2 cellular contexts compared by ENCODE assay signal in the genomic region with DNA sequence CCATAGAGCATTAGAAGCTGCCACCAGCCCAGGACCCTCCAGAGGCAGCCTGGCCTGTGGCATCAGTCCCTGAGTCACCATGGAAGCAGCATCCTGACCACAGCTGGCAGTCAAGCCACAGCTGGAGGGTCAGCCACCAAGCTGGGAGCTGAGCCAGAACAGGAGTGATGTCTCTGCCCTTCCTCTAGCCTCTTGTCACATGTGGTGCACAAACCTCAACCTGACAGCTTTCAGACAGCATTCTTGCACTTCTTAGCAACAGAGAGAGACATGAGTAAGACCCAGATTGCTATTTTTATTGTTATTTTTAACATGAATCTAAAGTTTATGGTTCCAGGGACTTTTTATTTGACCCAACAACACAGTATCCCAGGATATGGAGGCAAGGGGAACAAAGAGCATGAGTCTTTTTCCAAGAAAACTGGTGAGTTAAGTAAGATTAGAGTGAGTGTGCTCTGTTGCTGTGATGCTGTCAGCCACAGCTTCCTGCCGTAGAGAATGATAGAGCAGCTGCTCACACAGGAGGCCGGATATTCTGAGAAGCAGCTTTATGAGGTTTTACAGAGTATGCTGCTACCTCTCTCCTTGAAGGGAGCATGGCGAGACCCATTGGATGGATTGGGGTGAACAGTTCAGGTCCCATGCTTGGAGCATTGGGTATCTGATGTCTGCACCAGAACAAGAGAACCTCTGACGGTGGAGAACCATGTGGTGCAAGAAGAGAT.
TF ChIP-seq lines count a peak whose summit lies in the region.

No MANE protein-coding gene starts in this region.

TF ChIP-seq in SK-N-SH treated with all-trans-retinoic acid at 6 μM for 48 hours, 23 proteins besides CTCF, POLR2A, EP300 and RAD21 (continued from another document):
- TF ChIP-seq, protein P1, sequence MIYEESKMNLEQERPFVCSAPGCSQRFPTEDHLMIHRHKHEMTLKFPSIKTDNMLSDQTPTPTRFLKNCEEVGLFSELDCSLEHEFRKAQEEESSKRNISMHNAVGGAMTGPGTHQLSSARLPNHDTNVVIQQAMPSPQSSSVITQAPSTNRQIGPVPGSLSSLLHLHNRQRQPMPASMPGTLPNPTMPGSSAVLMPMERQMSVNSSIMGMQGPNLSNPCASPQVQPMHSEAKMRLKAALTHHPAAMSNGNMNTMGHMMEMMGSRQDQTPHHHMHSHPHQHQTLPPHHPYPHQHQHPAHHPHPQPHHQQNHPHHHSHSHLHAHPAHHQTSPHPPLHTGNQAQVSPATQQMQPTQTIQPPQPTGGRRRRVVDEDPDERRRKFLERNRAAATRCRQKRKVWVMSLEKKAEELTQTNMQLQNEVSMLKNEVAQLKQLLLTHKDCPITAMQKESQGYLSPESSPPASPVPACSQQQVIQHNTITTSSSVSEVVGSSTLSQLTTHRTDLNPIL (CRISPR knock-in tag; IDR thresholded peaks at IDR 0.05; ENCODE audit: low read depth), result no peak
- no peak for TF ChIP-seq OSR1 (CRISPR knock-in tag; IDR thresholded peaks at IDR 0.05)
- TF ChIP-seq ISL1 (CRISPR knock-in tag; IDR thresholded peaks at IDR 0.05), result no peak
- no peak for TF ChIP-seq TOX (CRISPR knock-in tag; IDR thresholded peaks at IDR 0.05; ENCODE audit: borderline replicate concordance)
- TF ChIP-seq, protein P2, sequence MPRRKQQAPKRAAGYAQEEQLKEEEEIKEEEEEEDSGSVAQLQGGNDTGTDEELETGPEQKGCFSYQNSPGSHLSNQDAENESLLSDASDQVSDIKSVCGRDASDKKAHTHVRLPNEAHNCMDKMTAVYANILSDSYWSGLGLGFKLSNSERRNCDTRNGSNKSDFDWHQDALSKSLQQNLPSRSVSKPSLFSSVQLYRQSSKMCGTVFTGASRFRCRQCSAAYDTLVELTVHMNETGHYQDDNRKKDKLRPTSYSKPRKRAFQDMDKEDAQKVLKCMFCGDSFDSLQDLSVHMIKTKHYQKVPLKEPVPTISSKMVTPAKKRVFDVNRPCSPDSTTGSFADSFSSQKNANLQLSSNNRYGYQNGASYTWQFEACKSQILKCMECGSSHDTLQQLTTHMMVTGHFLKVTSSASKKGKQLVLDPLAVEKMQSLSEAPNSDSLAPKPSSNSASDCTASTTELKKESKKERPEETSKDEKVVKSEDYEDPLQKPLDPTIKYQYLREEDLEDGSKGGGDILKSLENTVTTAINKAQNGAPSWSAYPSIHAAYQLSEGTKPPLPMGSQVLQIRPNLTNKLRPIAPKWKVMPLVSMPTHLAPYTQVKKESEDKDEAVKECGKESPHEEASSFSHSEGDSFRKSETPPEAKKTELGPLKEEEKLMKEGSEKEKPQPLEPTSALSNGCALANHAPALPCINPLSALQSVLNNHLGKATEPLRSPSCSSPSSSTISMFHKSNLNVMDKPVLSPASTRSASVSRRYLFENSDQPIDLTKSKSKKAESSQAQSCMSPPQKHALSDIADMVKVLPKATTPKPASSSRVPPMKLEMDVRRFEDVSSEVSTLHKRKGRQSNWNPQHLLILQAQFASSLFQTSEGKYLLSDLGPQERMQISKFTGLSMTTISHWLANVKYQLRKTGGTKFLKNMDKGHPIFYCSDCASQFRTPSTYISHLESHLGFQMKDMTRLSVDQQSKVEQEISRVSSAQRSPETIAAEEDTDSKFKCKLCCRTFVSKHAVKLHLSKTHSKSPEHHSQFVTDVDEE (CRISPR knock-in tag; IDR thresholded peaks at IDR 0.05), result no peak
TF ChIP-seq in SK-N-SH treated with all-trans-retinoic acid at 6 μM for 48 hours: peak in this region for 0.

TF ChIP-seq in GM12878, 131 proteins besides CTCF, POLR2A, EP300 and RAD21 (continued from another document and continues in another):
- TF ChIP-seq NFYA (IDR thresholded peaks at IDR 0.05; ENCODE audit: borderline replicate concordance, low read depth, low read length) (no peak), TCF3 (IDR thresholded peaks at IDR 0.05; ENCODE audit: borderline replicate concordance, insufficient read depth, low read depth, low read length) (peak; percentile 85; the same call in 1 of the 2 replicates), JUNB (IDR thresholded peaks at IDR 0.05) (peak; percentile 24; the same call in 1 of the 2 replicates), MEF2A (IDR thresholded peaks at IDR 0.05; ENCODE audit: insufficient read depth, low read depth, low read length) (0 out of 2 replicates have a peak, but pooled peaks have one; percentile 45), STAT3 (IDR thresholded peaks at IDR 0.05; ENCODE audit: low read depth, low read length) (no peak), RUNX3 (IDR thresholded peaks at IDR 0.05; ENCODE audit: low read length) (peak; percentile 90), BCL11A (IDR thresholded peaks at IDR 0.05; ENCODE audit: low read depth, low read length) (0 out of 2 replicates have a peak, but pooled peaks have one; percentile 4), SIN3A (IDR thresholded peaks at IDR 0.05; ENCODE audit: low read depth, low read length) (peak; percentile 47; the same call in 1 of the 2 replicates), IRF4 (IDR thresholded peaks at IDR 0.05; ENCODE audit: low read depth, low read length) (peak; percentile 63; the same call in 1 of the 2 replicates), SMC3 (IDR thresholded peaks at IDR 0.05; ENCODE audit: borderline replicate concordance, low read length) (peak; percentile 20; the same call in 1 of the 2 replicates), BHLHE40 (IDR thresholded peaks at IDR 0.05; ENCODE audit: borderline replicate concordance in 1 of 2, low read depth in 2 of 2, low read length in 1 of 2) (peak; percentile 58 to 62; a peak in 3 of 4 replicates), CREM (IDR thresholded peaks at IDR 0.05; ENCODE audit: low read depth) (0 out of 2 replicates have a peak, but pooled peaks have one; percentile 12), HDGF (IDR thresholded peaks at IDR 0.05) (no peak), SMAD5 (IDR thresholded peaks at IDR 0.05; ENCODE audit: low read depth) (no peak), MEF2B (IDR thresholded peaks at IDR 0.05; ENCODE audit: partially characterized antibody, poor library complexity, severe bottlenecking) (peak; percentile 23), MTA2 (IDR thresholded peaks at IDR 0.05; ENCODE audit: low read depth) (no peak; the same call in 1 of the 2 replicates), TCF7 (IDR thresholded peaks at IDR 0.05; ENCODE audit: borderline replicate concordance) (no peak), KDM1A (IDR thresholded peaks at IDR 0.05; ENCODE audit: borderline replicate concordance) (no peak)
- TF ChIP-seq, protein P3, sequence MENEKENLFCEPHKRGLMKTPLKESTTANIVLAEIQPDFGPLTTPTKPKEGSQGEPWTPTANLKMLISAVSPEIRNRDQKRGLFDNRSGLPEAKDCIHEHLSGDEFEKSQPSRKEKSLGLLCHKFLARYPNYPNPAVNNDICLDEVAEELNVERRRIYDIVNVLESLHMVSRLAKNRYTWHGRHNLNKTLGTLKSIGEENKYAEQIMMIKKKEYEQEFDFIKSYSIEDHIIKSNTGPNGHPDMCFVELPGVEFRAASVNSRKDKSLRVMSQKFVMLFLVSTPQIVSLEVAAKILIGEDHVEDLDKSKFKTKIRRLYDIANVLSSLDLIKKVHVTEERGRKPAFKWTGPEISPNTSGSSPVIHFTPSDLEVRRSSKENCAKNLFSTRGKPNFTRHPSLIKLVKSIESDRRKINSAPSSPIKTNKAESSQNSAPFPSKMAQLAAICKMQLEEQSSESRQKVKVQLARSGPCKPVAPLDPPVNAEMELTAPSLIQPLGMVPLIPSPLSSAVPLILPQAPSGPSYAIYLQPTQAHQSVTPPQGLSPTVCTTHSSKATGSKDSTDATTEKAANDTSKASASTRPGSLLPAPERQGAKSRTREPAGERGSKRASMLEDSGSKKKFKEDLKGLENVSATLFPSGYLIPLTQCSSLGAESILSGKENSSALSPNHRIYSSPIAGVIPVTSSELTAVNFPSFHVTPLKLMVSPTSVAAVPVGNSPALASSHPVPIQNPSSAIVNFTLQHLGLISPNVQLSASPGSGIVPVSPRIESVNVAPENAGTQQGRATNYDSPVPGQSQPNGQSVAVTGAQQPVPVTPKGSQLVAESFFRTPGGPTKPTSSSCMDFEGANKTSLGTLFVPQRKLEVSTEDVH (IDR thresholded peaks at IDR 0.05; ENCODE audit: low read depth, partially characterized antibody), result no peak
- TF ChIP-seq, protein P4, sequence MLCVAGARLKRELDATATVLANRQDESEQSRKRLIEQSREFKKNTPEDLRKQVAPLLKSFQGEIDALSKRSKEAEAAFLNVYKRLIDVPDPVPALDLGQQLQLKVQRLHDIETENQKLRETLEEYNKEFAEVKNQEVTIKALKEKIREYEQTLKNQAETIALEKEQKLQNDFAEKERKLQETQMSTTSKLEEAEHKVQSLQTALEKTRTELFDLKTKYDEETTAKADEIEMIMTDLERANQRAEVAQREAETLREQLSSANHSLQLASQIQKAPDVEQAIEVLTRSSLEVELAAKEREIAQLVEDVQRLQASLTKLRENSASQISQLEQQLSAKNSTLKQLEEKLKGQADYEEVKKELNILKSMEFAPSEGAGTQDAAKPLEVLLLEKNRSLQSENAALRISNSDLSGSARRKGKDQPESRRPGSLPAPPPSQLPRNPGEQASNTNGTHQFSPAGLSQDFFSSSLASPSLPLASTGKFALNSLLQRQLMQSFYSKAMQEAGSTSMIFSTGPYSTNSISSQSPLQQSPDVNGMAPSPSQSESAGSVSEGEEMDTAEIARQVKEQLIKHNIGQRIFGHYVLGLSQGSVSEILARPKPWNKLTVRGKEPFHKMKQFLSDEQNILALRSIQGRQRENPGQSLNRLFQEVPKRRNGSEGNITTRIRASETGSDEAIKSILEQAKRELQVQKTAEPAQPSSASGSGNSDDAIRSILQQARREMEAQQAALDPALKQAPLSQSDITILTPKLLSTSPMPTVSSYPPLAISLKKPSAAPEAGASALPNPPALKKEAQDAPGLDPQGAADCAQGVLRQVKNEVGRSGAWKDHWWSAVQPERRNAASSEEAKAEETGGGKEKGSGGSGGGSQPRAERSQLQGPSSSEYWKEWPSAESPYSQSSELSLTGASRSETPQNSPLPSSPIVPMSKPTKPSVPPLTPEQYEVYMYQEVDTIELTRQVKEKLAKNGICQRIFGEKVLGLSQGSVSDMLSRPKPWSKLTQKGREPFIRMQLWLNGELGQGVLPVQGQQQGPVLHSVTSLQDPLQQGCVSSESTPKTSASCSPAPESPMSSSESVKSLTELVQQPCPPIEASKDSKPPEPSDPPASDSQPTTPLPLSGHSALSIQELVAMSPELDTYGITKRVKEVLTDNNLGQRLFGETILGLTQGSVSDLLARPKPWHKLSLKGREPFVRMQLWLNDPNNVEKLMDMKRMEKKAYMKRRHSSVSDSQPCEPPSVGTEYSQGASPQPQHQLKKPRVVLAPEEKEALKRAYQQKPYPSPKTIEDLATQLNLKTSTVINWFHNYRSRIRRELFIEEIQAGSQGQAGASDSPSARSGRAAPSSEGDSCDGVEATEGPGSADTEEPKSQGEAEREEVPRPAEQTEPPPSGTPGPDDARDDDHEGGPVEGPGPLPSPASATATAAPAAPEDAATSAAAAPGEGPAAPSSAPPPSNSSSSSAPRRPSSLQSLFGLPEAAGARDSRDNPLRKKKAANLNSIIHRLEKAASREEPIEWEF (IDR thresholded peaks at IDR 0.05; ENCODE audit: insufficient replicate concordance, low read depth, low read length), result no peak
- TF ChIP-seq, protein P5, sequence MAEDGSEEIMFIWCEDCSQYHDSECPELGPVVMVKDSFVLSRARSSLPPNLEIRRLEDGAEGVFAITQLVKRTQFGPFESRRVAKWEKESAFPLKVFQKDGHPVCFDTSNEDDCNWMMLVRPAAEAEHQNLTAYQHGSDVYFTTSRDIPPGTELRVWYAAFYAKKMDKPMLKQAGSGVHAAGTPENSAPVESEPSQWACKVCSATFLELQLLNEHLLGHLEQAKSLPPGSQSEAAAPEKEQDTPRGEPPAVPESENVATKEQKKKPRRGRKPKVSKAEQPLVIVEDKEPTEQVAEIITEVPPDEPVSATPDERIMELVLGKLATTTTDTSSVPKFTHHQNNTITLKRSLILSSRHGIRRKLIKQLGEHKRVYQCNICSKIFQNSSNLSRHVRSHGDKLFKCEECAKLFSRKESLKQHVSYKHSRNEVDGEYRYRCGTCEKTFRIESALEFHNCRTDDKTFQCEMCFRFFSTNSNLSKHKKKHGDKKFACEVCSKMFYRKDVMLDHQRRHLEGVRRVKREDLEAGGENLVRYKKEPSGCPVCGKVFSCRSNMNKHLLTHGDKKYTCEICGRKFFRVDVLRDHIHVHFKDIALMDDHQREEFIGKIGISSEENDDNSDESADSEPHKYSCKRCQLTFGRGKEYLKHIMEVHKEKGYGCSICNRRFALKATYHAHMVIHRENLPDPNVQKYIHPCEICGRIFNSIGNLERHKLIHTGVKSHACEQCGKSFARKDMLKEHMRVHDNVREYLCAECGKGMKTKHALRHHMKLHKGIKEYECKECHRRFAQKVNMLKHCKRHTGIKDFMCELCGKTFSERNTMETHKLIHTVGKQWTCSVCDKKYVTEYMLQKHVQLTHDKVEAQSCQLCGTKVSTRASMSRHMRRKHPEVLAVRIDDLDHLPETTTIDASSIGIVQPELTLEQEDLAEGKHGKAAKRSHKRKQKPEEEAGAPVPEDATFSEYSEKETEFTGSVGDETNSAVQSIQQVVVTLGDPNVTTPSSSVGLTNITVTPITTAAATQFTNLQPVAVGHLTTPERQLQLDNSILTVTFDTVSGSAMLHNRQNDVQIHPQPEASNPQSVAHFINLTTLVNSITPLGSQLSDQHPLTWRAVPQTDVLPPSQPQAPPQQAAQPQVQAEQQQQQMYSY (CRISPR knock-in tag; IDR thresholded peaks at IDR 0.05), result no peak
- TF ChIP-seq, protein P6, sequence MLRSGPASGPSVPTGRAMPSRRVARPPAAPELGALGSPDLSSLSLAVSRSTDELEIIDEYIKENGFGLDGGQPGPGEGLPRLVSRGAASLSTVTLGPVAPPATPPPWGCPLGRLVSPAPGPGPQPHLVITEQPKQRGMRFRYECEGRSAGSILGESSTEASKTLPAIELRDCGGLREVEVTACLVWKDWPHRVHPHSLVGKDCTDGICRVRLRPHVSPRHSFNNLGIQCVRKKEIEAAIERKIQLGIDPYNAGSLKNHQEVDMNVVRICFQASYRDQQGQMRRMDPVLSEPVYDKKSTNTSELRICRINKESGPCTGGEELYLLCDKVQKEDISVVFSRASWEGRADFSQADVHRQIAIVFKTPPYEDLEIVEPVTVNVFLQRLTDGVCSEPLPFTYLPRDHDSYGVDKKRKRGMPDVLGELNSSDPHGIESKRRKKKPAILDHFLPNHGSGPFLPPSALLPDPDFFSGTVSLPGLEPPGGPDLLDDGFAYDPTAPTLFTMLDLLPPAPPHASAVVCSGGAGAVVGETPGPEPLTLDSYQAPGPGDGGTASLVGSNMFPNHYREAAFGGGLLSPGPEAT (IDR thresholded peaks at IDR 0.05; ENCODE audit: low read depth), result peak; percentile 55; the same call in 1 of the 2 replicates
